ENCODE assay signal across 8 cellular contexts in genomic region chr18:63518178-63519012, GRCh38. TPM values are rescaled to one million over a fixed set of nuclear protein-coding genes. Genes with fewer than 3 reads are reported as not detected.
A peak's percentile ranks its signal among the peaks of the same experiment; 100 is the strongest.
DNase-seq lines count a peak whose midpoint lies in the region; ATAC-seq, FAIRE-seq and TF ChIP-seq lines count a peak whose summit lies in the region.

No MANE protein-coding gene starts in this region.

- DNase-seq in DMS79 (lab: John Stamatoyannopoulos, UW) (peak; percentile 40), HTR-8/SVneo (ENCODE audit: insufficient read length, low spot score) (peak; percentile 24), NOMO-1 treated with DMSO at 0.1 percent for 48 hours (lab: John Stamatoyannopoulos, UW; ENCODE audit: unreplicated experiment) (peak; percentile 81), epithelial cell of proximal tubule (ENCODE audit: low read depth) (peak; percentile 59), tibial artery (peak in 1 of 2 donors; percentile 50)
- peak; percentile 77 for DNase-seq in activated CD8-positive, alpha-beta T cell treated with anti-CD3 and anti-CD28 coated beads, Interleukin-2, amount 10 ng/mL, durations not matched to agents 7 days and 5 days
- peak; percentile 75 for DNase-seq in natural killer cell treated with Interleukin-12 subunit alpha and Interleukin-12 subunit beta and Interleukin-15 and Interleukin-18, amount 100 ng/mL, for 72 hours (ENCODE audit: low spot score)

- TF ChIP-seq CTCF in epithelial cell of proximal tubule (conservative IDR thresholded peaks at IDR 0.05; ENCODE audit: low read depth, low read length) (peak; percentile 73), tibial artery (IDR thresholded peaks at IDR 0.05) (peak; percentile 69 to 79)

- ATAC-seq in GM21526 (IDR thresholded peaks at IDR 0.05; ENCODE audit: low FRiP score, unreplicated experiment): peak; percentile 93
- peak; percentile 90 for ATAC-seq in activated CD8-positive, alpha-beta T cell treated with anti-CD3 and anti-CD28 coated beads, Interleukin-2, amount 10 ng/mL, durations not matched to agents 7 days and 5 days
- ATAC-seq in natural killer cell treated with Interleukin-12 subunit alpha and Interleukin-12 subunit beta and Interleukin-15 and Interleukin-18, amount 100 ng/mL, for 72 hours: peak; percentile 77 to 82

- H3K4me1 Mint-ChIP-seq in activated CD8-positive, alpha-beta T cell treated with anti-CD3 and anti-CD28 coated beads, Interleukin-2, amount 10 ng/mL, durations not matched to agents 7 days and 5 days (ENCODE audit: low read depth): no peaks in the 10 kb centered on the region
- peaks cover 0 to 4% of the 10 kb centered on the region in 2 donors for H3K4me1 Mint-ChIP-seq in natural killer cell treated with Interleukin-12 subunit alpha and Interleukin-12 subunit beta and Interleukin-15 and Interleukin-18, amount 100 ng/mL, for 72 hours (ENCODE audit: low read depth in 2 of 2)

- H3K27ac Mint-ChIP-seq in activated CD8-positive, alpha-beta T cell treated with anti-CD3 and anti-CD28 coated beads, Interleukin-2, amount 10 ng/mL, durations not matched to agents 7 days and 5 days: no peak overlapping the region
- no peak overlapping the region for H3K27ac Mint-ChIP-seq in natural killer cell treated with Interleukin-12 subunit alpha and Interleukin-12 subunit beta and Interleukin-15 and Interleukin-18, amount 100 ng/mL, for 72 hours

- POLR2A ChIA-PET in activated CD8-positive, alpha-beta T cell treated with anti-CD3 and anti-CD28 coated beads, Interleukin-2, amount 10 ng/mL, durations not matched to agents 7 days and 5 days (lab: Charles Lee): interaction anchor here (0.6 to 1.5 kb wide), 2 partner anchors 16 to 60 kb away, joined by 3 read pairs; no protein-coding TSS in a partner anchor

- H3K9me3 Mint-ChIP-seq in activated CD8-positive, alpha-beta T cell treated with anti-CD3 and anti-CD28 coated beads, Interleukin-2, amount 10 ng/mL, durations not matched to agents 7 days and 5 days (ENCODE audit: insufficient read depth): no peaks in the 10 kb centered on the region
- no peaks in the 10 kb centered on the region for H3K9me3 Mint-ChIP-seq in natural killer cell treated with Interleukin-12 subunit alpha and Interleukin-12 subunit beta and Interleukin-15 and Interleukin-18, amount 100 ng/mL, for 72 hours

- intact Hi-C loops in tibial artery (cut with DNase I; ENCODE audit: low total_unique reads): loop anchor here (5.0 to 10.0 kb wide), 2 partner anchors 56 to 329 kb away; no protein-coding TSS in a partner anchor

- H3K9me3 ChIP-seq in tibial artery: no peaks in the 10 kb centered on the region

- CTCF ChIA-PET in activated CD8-positive, alpha-beta T cell treated with anti-CD3 and anti-CD28 coated beads, Interleukin-2, amount 10 ng/mL, durations not matched to agents 7 days and 5 days (lab: Charles Lee): interaction anchor here (0.7 to 5.7 kb wide), 28 partner anchors 9 to 1414 kb away, joined by 3 to 108 read pairs (median 5); partner anchors contain the start of gene SERPINB12

- H3K27ac ChIP-seq in tibial artery: no peak overlapping the region

- peaks cover 0 to 2% of the 10 kb centered on the region in 2 donors for H3K27me3 ChIP-seq in tibial artery

- peaks cover 25% of the 10 kb centered on the region for H3K27me3 Mint-ChIP-seq in activated CD8-positive, alpha-beta T cell treated with anti-CD3 and anti-CD28 coated beads, Interleukin-2, amount 10 ng/mL, durations not matched to agents 7 days and 5 days (ENCODE audit: low read depth)
- H3K27me3 Mint-ChIP-seq in natural killer cell treated with Interleukin-12 subunit alpha and Interleukin-12 subunit beta and Interleukin-15 and Interleukin-18, amount 100 ng/mL, for 72 hours: peaks cover 15 to 32% of the 10 kb centered on the region in 2 donors

- no peak overlapping the region for H3K4me3 Mint-ChIP-seq in activated CD8-positive, alpha-beta T cell treated with anti-CD3 and anti-CD28 coated beads, Interleukin-2, amount 10 ng/mL, durations not matched to agents 7 days and 5 days
- H3K4me3 Mint-ChIP-seq in natural killer cell treated with Interleukin-12 subunit alpha and Interleukin-12 subunit beta and Interleukin-15 and Interleukin-18, amount 100 ng/mL, for 72 hours: no peak overlapping the region

- no peak for FAIRE-seq in HTR-8/SVneo (lab: Jason Lieb, UNC)

- no peak overlapping the region for H3K4me3 ChIP-seq in epithelial cell of proximal tubule (ENCODE audit: low read depth, low read length)
- H3K4me3 ChIP-seq in tibial artery: no peak overlapping the region

- H3K4me1 ChIP-seq in tibial artery: no peaks in the 10 kb centered on the region

- no peaks in the 10 kb centered on the region for H3K36me3 Mint-ChIP-seq in activated CD8-positive, alpha-beta T cell treated with anti-CD3 and anti-CD28 coated beads, Interleukin-2, amount 10 ng/mL, durations not matched to agents 7 days and 5 days (ENCODE audit: low read depth)
- no peaks in the 10 kb centered on the region for H3K36me3 Mint-ChIP-seq in natural killer cell treated with Interleukin-12 subunit alpha and Interleukin-12 subunit beta and Interleukin-15 and Interleukin-18, amount 100 ng/mL, for 72 hours

- no peaks in the 10 kb centered on the region for H3K36me3 ChIP-seq in tibial artery

RNA-seq across cellular contexts. Expression of gene SERPINB12, which starts 23.8 kb away (rescaled TPM):
- not detected for total RNA-seq in activated CD8-positive, alpha-beta T cell treated with anti-CD3 and anti-CD28 coated beads, Interleukin-2, amount 10 ng/mL, durations not matched to agents 7 days and 5 days
- total RNA-seq in epithelial cell of proximal tubule: not detected in 2 replicates
- not detected for total RNA-seq in natural killer cell treated with Interleukin-12 subunit alpha and Interleukin-12 subunit beta and Interleukin-15 and Interleukin-18, amount 100 ng/mL, for 72 hours

RNA-seq across cellular contexts. Expression of gene SERPINB5, which starts 41.6 kb away (rescaled TPM):
- total RNA-seq in activated CD8-positive, alpha-beta T cell treated with anti-CD3 and anti-CD28 coated beads, Interleukin-2, amount 10 ng/mL, durations not matched to agents 7 days and 5 days: not detected
- total RNA-seq in epithelial cell of proximal tubule: 0.17 TPM in 1 of 2 replicates, not detected in the other
- total RNA-seq in natural killer cell treated with Interleukin-12 subunit alpha and Interleukin-12 subunit beta and Interleukin-15 and Interleukin-18, amount 100 ng/mL, for 72 hours: not detected
